ENCODE assay signal across 1 cellular context in genomic region chr17:29389994-29390855, GRCh38.
TF ChIP-seq lines count a peak whose summit lies in the region.

Gene TAOK1 (plus strand): TSS chr17:29390363. CDS start chr17:29451549, 61,186 bp downstream.

TF ChIP-seq in HepG2, 621 proteins besides CTCF, POLR2A, EP300 and RAD21 (continued from another document):
- TF ChIP-seq BCLAF1 (IDR thresholded peaks at IDR 0.05), result no peak
- TF ChIP-seq ZNF557 (CRISPR knock-in tag; IDR thresholded peaks at IDR 0.05), result no peak
- TF ChIP-seq ZBTB3 (CRISPR knock-in tag; IDR thresholded peaks at IDR 0.05; ENCODE audit: borderline replicate concordance, low read depth), result no peak
- no peak for TF ChIP-seq HOXA3 (CRISPR knock-in tag; IDR thresholded peaks at IDR 0.05)
- no peak for TF ChIP-seq ZMAT5 (CRISPR knock-in tag; IDR thresholded peaks at IDR 0.05; ENCODE audit: borderline replicate concordance, low read depth)
- peak; percentile 84 for TF ChIP-seq AGO2 (optimal IDR thresholded peaks at IDR 0.05; ENCODE audit: low read depth, low read length)
- no peak for TF ChIP-seq ZFYVE20 (CRISPR knock-in tag; IDR thresholded peaks at IDR 0.05; ENCODE audit: borderline replicate concordance, low read depth)
- no peak for TF ChIP-seq SMARCC2 (IDR thresholded peaks at IDR 0.05)
- TF ChIP-seq TBP (CRISPR knock-in tag; IDR thresholded peaks at IDR 0.05), result no peak
- TF ChIP-seq ZNF180 (CRISPR knock-in tag; IDR thresholded peaks at IDR 0.05; ENCODE audit: borderline replicate concordance, low read depth), result no peak
- peak; percentile 93; the same call in 1 of the 2 replicates for TF ChIP-seq CAMTA2 (CRISPR knock-in tag; IDR thresholded peaks at IDR 0.05; ENCODE audit: borderline replicate concordance)
- TF ChIP-seq ZNF687 (CRISPR knock-in tag; IDR thresholded peaks at IDR 0.05), result peak; percentile 93
- TF ChIP-seq SP1 (IDR thresholded peaks at IDR 0.05), result peak; percentile 89
- TF ChIP-seq SP1 (CRISPR knock-in tag; IDR thresholded peaks at IDR 0.05), result 0 out of 2 replicates have a peak, but pooled peaks have one; percentile 8
- TF ChIP-seq KAT8 (CRISPR knock-in tag; IDR thresholded peaks at IDR 0.05), result peak; percentile 83
- peak; percentile 47; the same call in 1 of the 2 replicates for TF ChIP-seq ZMYM2 (CRISPR knock-in tag; IDR thresholded peaks at IDR 0.05)
- peak; percentile 92 for TF ChIP-seq ZFY (CRISPR knock-in tag; IDR thresholded peaks at IDR 0.05)
- peak; percentile 96 for TF ChIP-seq POLR2G (IDR thresholded peaks at IDR 0.05; ENCODE audit: low read depth, low read length)
- peak; percentile 71; the same call in 1 of the 2 replicates for TF ChIP-seq ZNF451 (CRISPR knock-in tag; IDR thresholded peaks at IDR 0.05)
- TF ChIP-seq ZFP36L2 (CRISPR knock-in tag; IDR thresholded peaks at IDR 0.05), result no peak
- TF ChIP-seq CBX2 (IDR thresholded peaks at IDR 0.05; ENCODE audit: low read depth, low read length), result no peak
- no peak for TF ChIP-seq CBX2 (CRISPR knock-in tag; IDR thresholded peaks at IDR 0.05; ENCODE audit: low read depth)
- TF ChIP-seq THAP8 (CRISPR knock-in tag; IDR thresholded peaks at IDR 0.05; ENCODE audit: borderline replicate concordance), result 0 out of 2 replicates have a peak, but pooled peaks have one; percentile 58
- TF ChIP-seq RBFOX2 (IDR thresholded peaks at IDR 0.05; ENCODE audit: low read depth, low read length), result peak; percentile 94
- no peak for TF ChIP-seq NFRKB (IDR thresholded peaks at IDR 0.05)
- TF ChIP-seq ZNF576 (CRISPR knock-in tag; IDR thresholded peaks at IDR 0.05), result no peak
- TF ChIP-seq SP5 (CRISPR knock-in tag; IDR thresholded peaks at IDR 0.05; ENCODE audit: borderline replicate concordance, low read depth), result no peak
- TF ChIP-seq FOXC1 (CRISPR knock-in tag; IDR thresholded peaks at IDR 0.05; ENCODE audit: borderline replicate concordance), result peak; percentile 34; the same call in 1 of the 2 replicates
